8 cellular contexts compared by ENCODE assay signal in genomic region chr20:32763202-32763999, GRCh38. TPM values are rescaled to one million over a fixed set of nuclear protein-coding genes. Genes with fewer than 3 reads are reported as not detected.
DNase-seq lines count a peak whose midpoint lies in the region; ATAC-seq and TF ChIP-seq lines count a peak whose summit lies in the region.

No MANE protein-coding gene starts in this region.

- H3K9ac ChIP-seq in iPS-15b (ENCODE audit: low read depth, low read length) = peak overlapping the region; percentile 100

- intact Hi-C loops in activated B cell treated with CpG ODN at 0.5 μM for 24 hours (cut with micrococcal nuclease) (no loop called here), posterior vena cava (cut with DNase I) (loop anchor here in 1 of 2 donors (10.0 kb wide), 1 partner anchor 79 kb away; no protein-coding TSS in a partner anchor)

- H3K9me3 Mint-ChIP-seq in activated B cell treated with CpG ODN at 0.5 μM for 24 hours = no peaks in the 10 kb centered on the region
- H3K9me3 Mint-ChIP-seq in stimulated activated memory B cell treated with anti-CD40 and anti-IgM and Interleukin-4, amounts not matched to agents 10 μg/mL and 1 μg/mL and 100 μg/mL, for 72 hours = no peaks in the 10 kb centered on the region

- peaks cover 2% of the 10 kb centered on the region for H3K27me3 Mint-ChIP-seq in activated B cell treated with CpG ODN at 0.5 μM for 24 hours
- H3K27me3 Mint-ChIP-seq in stimulated activated memory B cell treated with anti-CD40 and anti-IgM and Interleukin-4, amounts not matched to agents 10 μg/mL and 1 μg/mL and 100 μg/mL, for 72 hours = peaks cover 38% of the 10 kb centered on the region

- CTCF ChIA-PET in activated B cell treated with CpG ODN at 0.5 μM for 24 hours (lab: Charles Lee) = interaction anchor here (2.0 to 2.1 kb wide), 2 partner anchors 15 to 20 kb away, joined by 9 read pairs; partner anchors contain the start of gene COMMD7

- peaks cover 13% of the 10 kb centered on the region for H3K4me1 ChIP-seq in iPS-15b (ENCODE audit: control insufficient read depth, insufficient read depth, low read length)

- no peak for TF ChIP-seq CTCF in activated B cell treated with CpG ODN at 0.5 μM for 24 hours (IDR thresholded peaks at IDR 0.05)

- H3K27me3 ChIP-seq in iPS-15b (ENCODE audit: control insufficient read depth, insufficient read depth, low read length) = no peaks in the 10 kb centered on the region

- peaks cover 51% of the 10 kb centered on the region for H3K36me3 ChIP-seq in iPS-15b (ENCODE audit: control insufficient read depth, insufficient read depth, low read length)

- peak; percentile 12 for DNase-seq in stimulated activated CD4-positive, alpha-beta T cell treated with anti-CD3 and anti-CD28 coated beads, Interleukin-15, amount 100 ng/mL, for 24 hours
- no peak for DNase-seq in stimulated activated CD4-positive, alpha-beta T cell treated with anti-CD3 and anti-CD28 coated beads, Interleukin-2, amount 100 ng/mL, for 48 hours
- peak; percentile 30 for DNase-seq in activated B cell treated with CpG ODN at 0.5 μM for 24 hours
- DNase-seq in posterior vena cava (ENCODE audit: low spot score) = no peak
- DNase-seq in UCSD-AML1 (lab: John Stamatoyannopoulos, UW; ENCODE audit: unreplicated experiment) = no peak

- ATAC-seq in activated B cell treated with CpG ODN at 0.5 μM for 24 hours (ENCODE audit: low read depth) = peak; percentile 29
- no peak for ATAC-seq in stimulated activated memory B cell treated with anti-CD40 and anti-IgM and Interleukin-4, amounts not matched to agents 10 μg/mL and 1 μg/mL and 100 μg/mL, for 72 hours
- ATAC-seq in HG03378 (IDR thresholded peaks at IDR 0.05; ENCODE audit: unreplicated experiment) = no peak

- H3K4me1 Mint-ChIP-seq in activated B cell treated with CpG ODN at 0.5 μM for 24 hours = peaks cover 17% of the 10 kb centered on the region
- H3K4me1 Mint-ChIP-seq in stimulated activated memory B cell treated with anti-CD40 and anti-IgM and Interleukin-4, amounts not matched to agents 10 μg/mL and 1 μg/mL and 100 μg/mL, for 72 hours = peaks cover 23% of the 10 kb centered on the region

- POLR2A ChIA-PET in activated B cell treated with CpG ODN at 0.5 μM for 24 hours (lab: Charles Lee) = interaction anchor here (2.7 kb wide), 1 partner anchor 20 kb away, joined by 23 read pairs; the partner anchor contains the start of gene COMMD7

- H3K9me3 ChIP-seq in iPS-15b (ENCODE audit: control insufficient read depth, insufficient read depth, low read length) = no peaks in the 10 kb centered on the region

- H3K4me3 Mint-ChIP-seq in activated B cell treated with CpG ODN at 0.5 μM for 24 hours = peak overlapping the region; percentile 86
- peak overlapping the region; percentile 88 for H3K4me3 Mint-ChIP-seq in stimulated activated memory B cell treated with anti-CD40 and anti-IgM and Interleukin-4, amounts not matched to agents 10 μg/mL and 1 μg/mL and 100 μg/mL, for 72 hours

- H3K4me3 ChIP-seq in iPS-15b (ENCODE audit: low read depth, low read length) = peak overlapping the region; percentile 100

- H3K27ac Mint-ChIP-seq in activated B cell treated with CpG ODN at 0.5 μM for 24 hours = no peak overlapping the region
- peak overlapping the region; percentile 68 for H3K27ac Mint-ChIP-seq in stimulated activated memory B cell treated with anti-CD40 and anti-IgM and Interleukin-4, amounts not matched to agents 10 μg/mL and 1 μg/mL and 100 μg/mL, for 72 hours

- H3K36me3 Mint-ChIP-seq in activated B cell treated with CpG ODN at 0.5 μM for 24 hours (ENCODE audit: low read depth) = peaks cover 1% of the 10 kb centered on the region
- H3K36me3 Mint-ChIP-seq in stimulated activated memory B cell treated with anti-CD40 and anti-IgM and Interleukin-4, amounts not matched to agents 10 μg/mL and 1 μg/mL and 100 μg/mL, for 72 hours = no peaks in the 10 kb centered on the region

RNA-seq across cellular contexts. Expression of gene DNMT3B, which starts 1.2 kb away (rescaled TPM):
- 0.20 and 0.32 TPM in 2 replicates for total RNA-seq in activated B cell treated with CpG ODN at 0.5 μM for 24 hours
- total RNA-seq in posterior vena cava = under 1 TPM; 0.38 to 0.56 TPM

RNA-seq across cellular contexts. Expression of gene COMMD7, which starts 20.1 kb away (rescaled TPM):
- total RNA-seq in activated B cell treated with CpG ODN at 0.5 μM for 24 hours (35.5 and 37.9 TPM in 2 replicates), posterior vena cava (10 to 100 TPM; 38.9 to 43.2 TPM)

RNA-seq across cellular contexts. Expression of gene MAPRE1, which starts 56.4 kb away (rescaled TPM):
- total RNA-seq in activated B cell treated with CpG ODN at 0.5 μM for 24 hours (97.4 and 98.1 TPM in 2 replicates), posterior vena cava (100 to 1,000 TPM; 127 to 141 TPM)

Comparison
In these comparisons a context has a peak if more than half of its experiments do, and no peak if none do; other contexts are left out.
1. DNase-seq: peak in stimulated activated CD4-positive, alpha-beta T cell treated with anti-CD3 and anti-CD28 coated beads, Interleukin-15, amount 100 ng/mL, for 24 hours (single experiment) and activated B cell treated with CpG ODN at 0.5 μM for 24 hours (single experiment); none in stimulated activated CD4-positive, alpha-beta T cell treated with anti-CD3 and anti-CD28 coated beads, Interleukin-2, amount 100 ng/mL, for 48 hours (0 of 2), posterior vena cava (single experiment) and UCSD-AML1 (single experiment).